Comparison of ENCODE assay signal across 21 cellular contexts in genomic region chr3:188775412-188775811, GRCh38.
"Had no signal": no experiment of that assay in that cellular context is flagged by ENCODE, and none has a peak within 500 bp of the region (broad histone marks: within the 10 kb centered on the region; RNA-seq: fewer than 3 reads in every experiment).

No MANE protein-coding gene starts in this region.

- H3K27ac ChIP-seq: KMS-11, SK-N-MC had no signal

- H3K36me3 ChIP-seq: MG63 had no signal

- H3K9me3 ChIP-seq: MG63 had no signal

- H3K4me3 ChIP-seq: MG63, SK-N-MC had no signal

- H3K27me3 ChIP-seq: MG63 had no signal

- DNase-seq: activated CD4-positive, alpha-beta T cell treated with anti-CD3 and anti-CD28 coated beads for 4 hours; activated CD8-positive, alpha-beta memory T cell treated with anti-CD3 and anti-CD28 coated beads, Interleukin-2, amount 50 U/mL, for 48 hours; activated CD8-positive, alpha-beta T cell treated with anti-CD3 and anti-CD28 coated beads, Interleukin-2, amount 10 ng/mL, durations not matched to agents 7 days and 5 days; activated naive CD4-positive, alpha-beta T cell treated with anti-CD3 and anti-CD28 coated beads, Interleukin-2, amount 50 U/mL, for 16 hours; activated naive CD8-positive, alpha-beta T cell treated with anti-CD3 and anti-CD28 coated beads, Interleukin-2, amount 10 ng/mL, durations not matched to agents 7 days and 5 days; activated T-cell treated with anti-CD3 and anti-CD28 coated beads, Interleukin-2, amount 50 U/mL, for 1 hour; aorta; MG63; MV-4-11; NCI-H1092 treated with DMSO at 0.1 percent for 48 hours; NCI-H1436; NCI-H1694 treated with DMSO at 0.1 percent for 48 hours; NCI-H2029 treated with DMSO at 0.1 percent for 48 hours; NCI-H510A treated with DMSO at 0.1 percent for 48 hours; NCI-H774; NK-92 treated with Interleukin-12 subunit alpha and Interleukin-12 subunit beta, amount 100 ng/mL, for 24 hours; OCI-M1; RPMI8226; SW 1271 had no signal
